ENCODE assay signal across 1 cellular context in the genomic region with DNA sequence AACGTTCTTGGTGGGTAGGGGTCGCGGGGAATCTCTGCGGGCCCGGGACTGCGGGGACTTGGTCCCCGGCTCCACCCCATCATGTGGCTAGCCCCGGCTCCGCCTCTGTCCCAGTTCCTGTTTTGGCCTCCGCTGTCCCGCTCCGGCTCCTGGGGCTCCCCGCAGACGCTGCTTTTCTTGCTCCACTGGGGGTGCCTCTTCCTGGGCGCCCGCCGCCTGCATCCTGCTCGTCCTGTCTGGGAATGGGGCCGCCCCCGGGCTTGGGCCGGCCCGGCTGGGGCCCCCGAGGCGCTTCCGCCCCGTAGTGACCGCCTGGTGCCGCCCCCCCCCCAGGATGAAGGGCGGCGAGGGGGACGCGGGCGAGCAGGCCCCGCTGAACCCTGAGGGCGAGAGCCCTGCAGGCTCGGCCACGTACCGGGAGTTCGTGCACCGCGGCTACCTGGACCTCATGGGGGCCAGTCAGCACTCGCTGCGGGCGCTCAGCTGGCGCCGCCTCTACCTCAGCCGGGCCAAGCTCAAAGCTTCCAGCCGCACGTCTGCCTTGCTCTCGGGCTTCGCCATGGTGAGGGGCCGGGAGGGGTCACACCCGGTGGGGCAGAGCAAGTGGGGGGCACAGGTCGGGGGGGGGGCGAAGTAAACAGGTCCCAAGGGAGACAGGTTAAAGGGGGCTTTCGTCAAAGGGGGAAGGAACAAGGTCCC.
TF ChIP-seq lines count a peak whose summit lies in the region.

ORAI3 (plus strand) TSS at position 113 of the 699 bp plus-strand sequence; CDS start at position 335, 222 bp downstream.

TF ChIP-seq in K562, 482 proteins besides CTCF, POLR2A, EP300 and RAD21 (continued from another document):
- TF ChIP-seq CUX1 (CRISPR knock-in tag; IDR thresholded peaks at IDR 0.05): no peak
- TF ChIP-seq ZBTB17 (CRISPR knock-in tag; IDR thresholded peaks at IDR 0.05): no peak
